Comparison of ENCODE assay signal across 8 cellular contexts in the genomic region with DNA sequence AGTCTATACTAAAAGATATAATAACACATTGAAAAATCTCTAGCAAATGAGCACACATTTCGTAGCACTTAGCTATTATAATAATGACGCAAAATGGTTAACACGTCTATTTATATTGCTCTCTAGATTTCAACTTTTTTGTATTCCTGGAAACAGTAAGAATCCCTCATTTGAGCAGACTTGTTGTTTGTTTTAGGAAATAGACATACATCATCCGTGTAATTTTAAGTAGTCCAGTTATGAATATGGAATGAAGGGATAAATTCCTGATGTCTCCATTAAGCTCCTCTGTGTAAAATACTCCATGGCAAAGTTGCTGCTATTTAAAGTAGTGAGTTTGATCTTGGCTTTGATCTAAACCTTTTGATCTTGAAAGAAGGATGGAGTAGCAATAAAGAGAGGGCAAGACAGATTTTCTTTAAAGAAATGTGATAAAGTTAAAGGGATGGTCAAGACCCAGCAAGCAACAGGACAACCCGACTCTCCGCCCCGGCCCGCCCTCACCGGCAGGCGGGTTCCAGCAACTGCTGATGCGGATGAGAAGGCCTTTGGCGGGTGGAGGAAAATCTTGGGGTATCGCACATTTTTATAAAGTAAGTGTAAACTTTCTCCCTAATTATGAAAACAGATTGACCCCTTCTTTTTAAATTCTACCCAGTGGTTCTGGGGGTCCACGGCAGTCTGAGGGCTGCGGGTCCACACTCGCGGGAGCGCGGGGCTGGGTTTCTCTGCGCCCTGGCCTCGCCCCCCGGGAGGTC.
A peak's percentile ranks its signal among the peaks of the same experiment; 100 is the strongest.
DNase-seq lines count a peak whose midpoint lies in the region; ATAC-seq, FAIRE-seq and TF ChIP-seq lines count a peak whose summit lies in the region.

No MANE protein-coding gene starts in this region.

- H3K9me3 Mint-ChIP-seq in Caco-2 (ENCODE audit: unreplicated experiment) (no peaks in the 10 kb centered on the region), astrocyte (ENCODE audit: unreplicated experiment) (no peaks in the 10 kb centered on the region)

- H3K4me1 Mint-ChIP-seq in Caco-2 (ENCODE audit: low read depth, unreplicated experiment) (peaks cover 36% of the 10 kb centered on the region), astrocyte (ENCODE audit: low read depth, unreplicated experiment) (peaks cover 32% of the 10 kb centered on the region)

- H3K27me3 Mint-ChIP-seq in Caco-2 (ENCODE audit: insufficient read depth, unreplicated experiment): no peaks in the 10 kb centered on the region
- no peaks in the 10 kb centered on the region for H3K27me3 Mint-ChIP-seq in astrocyte (ENCODE audit: low read depth, unreplicated experiment)

- H3K27me3 ChIP-seq in Caco-2 (replicated peaks; ENCODE audit: control insufficient read depth, insufficient read depth, low read length): no peaks in the 10 kb centered on the region
- no peaks in the 10 kb centered on the region for H3K27me3 ChIP-seq in astrocyte (ENCODE audit: insufficient read depth, low read length)
- H3K27me3 ChIP-seq in iPS DF 6.9 (ENCODE audit: control insufficient read depth, insufficient read depth, low read length): peaks cover 2% of the 10 kb centered on the region; the same call in 1 of the 2 replicates

- WGBS in iPS DF 6.9 (ENCODE audit: insufficient coverage, insufficient read length): no CpG with 5 or more reads among the region's 22 CpGs

- TSS peak; percentile 66 for BruUV-seq in Caco-2 (replicated peaks; lab: Mats Ljungman, UMichigan)

- H3K36me3 Mint-ChIP-seq in Caco-2 (ENCODE audit: insufficient read depth, unreplicated experiment): peaks cover 24% of the 10 kb centered on the region
- H3K36me3 Mint-ChIP-seq in astrocyte (ENCODE audit: low read depth, unreplicated experiment): peaks cover 8% of the 10 kb centered on the region

- peak in 1 of 2 experiments; percentile 74 for DNase-seq in Caco-2
- DNase-seq in NCI-H2227 treated with DMSO at 0.1 percent for 48 hours (lab: John Stamatoyannopoulos, UW): peak; percentile 22
- peak; percentile 52 for DNase-seq in astrocyte (ENCODE audit: low read depth)
- no peak for DNase-seq in iPS DF 6.9 (ENCODE audit: low read depth, low spot score)
- DNase-seq in retinal pigment epithelial cell (ENCODE audit: low read depth): no peak
- no peak for DNase-seq in effector CD4-positive, alpha-beta T cell

- H3K4me3 Mint-ChIP-seq in Caco-2 (ENCODE audit: unreplicated experiment): peak overlapping the region; percentile 81
- peak overlapping the region; percentile 83 for H3K4me3 Mint-ChIP-seq in astrocyte (ENCODE audit: unreplicated experiment)

- POLR2A ChIA-PET in Caco-2 (lab: Charles Lee): interaction anchor here (0.5 kb wide), 1 partner anchor 20 kb away, joined by 3 read pairs; no protein-coding TSS in a partner anchor

- intact Hi-C loops in Caco-2 (cut with micrococcal nuclease; ENCODE audit: unreplicated experiment): loop anchor here (1.0 kb wide), 1 partner anchor 221 kb away; no protein-coding TSS in a partner anchor

- H3K4me3 ChIP-seq in Caco-2 (ENCODE audit: low read depth, low read length): peak overlapping the region; percentile 86
- H3K4me3 ChIP-seq in astrocyte (ENCODE audit: insufficient read depth, low read depth, low read length): peak overlapping the region; percentile 74
- peak overlapping the region; percentile 87; the same call in 1 of the 2 replicates for H3K4me3 ChIP-seq in iPS DF 6.9 (ENCODE audit: low read length)
- H3K4me3 ChIP-seq in retinal pigment epithelial cell (ENCODE audit: low read length): peak overlapping the region; percentile 66

- peak overlapping the region; percentile 91 for H3K27ac ChIP-seq in astrocyte (ENCODE audit: low read depth, low read length)
- no peak overlapping the region for H3K27ac ChIP-seq in iPS DF 6.9 (ENCODE audit: low read length)

- H3K9ac ChIP-seq in astrocyte (ENCODE audit: low read length): peak overlapping the region; percentile 96

- TF ChIP-seq CTCF in Caco-2 (IDR thresholded peaks at IDR 0.05; ENCODE audit: insufficient read depth in 1 of 2, low read depth in 1 of 2, low read length in 1 of 2, severe bottlenecking in 1 of 2, unreplicated experiment in 1 of 2): peak in 1 of 2 experiments; percentile 13
- no peak for TF ChIP-seq CTCF in astrocyte (IDR thresholded peaks at IDR 0.05; ENCODE audit: insufficient read depth, low read depth, low read length)
- peak; percentile 14 for TF ChIP-seq CTCF in retinal pigment epithelial cell (conservative IDR thresholded peaks at IDR 0.05; ENCODE audit: low read depth, low read length)

- H3K4me2 ChIP-seq in astrocyte (ENCODE audit: low read length): peak overlapping the region; percentile 87

- H2AFZ ChIP-seq in astrocyte (ENCODE audit: low read depth, low read length): peak overlapping the region; percentile 30

- H3K9me3 ChIP-seq in Caco-2: no peaks in the 10 kb centered on the region
- H3K9me3 ChIP-seq in astrocyte (ENCODE audit: insufficient read depth, low read depth, low read length): no peaks in the 10 kb centered on the region
- no peaks in the 10 kb centered on the region for H3K9me3 ChIP-seq in iPS DF 6.9 (ENCODE audit: control insufficient read depth, insufficient read depth, low read length)

- H3K27ac Mint-ChIP-seq in Caco-2 (ENCODE audit: unreplicated experiment) (no peak overlapping the region), astrocyte (ENCODE audit: unreplicated experiment) (peak overlapping the region; percentile 44)

- FAIRE-seq in astrocyte (lab: Jason Lieb, UNC): no peak

- peaks cover 12% of the 10 kb centered on the region for H4K20me1 ChIP-seq in astrocyte (ENCODE audit: insufficient read depth, low read length)

- ATAC-seq in GM19463 (IDR thresholded peaks at IDR 0.05; ENCODE audit: unreplicated experiment): peak; percentile 27
- ATAC-seq in GM21360 (IDR thresholded peaks at IDR 0.05; ENCODE audit: unreplicated experiment): no peak

- H3K4me1 ChIP-seq in Caco-2 (peaks cover 40% of the 10 kb centered on the region), astrocyte (ENCODE audit: insufficient read depth, low read length) (peaks cover 22% of the 10 kb centered on the region), iPS DF 6.9 (ENCODE audit: control insufficient read depth, insufficient read depth, low read length) (no peaks in the 10 kb centered on the region)

- peaks cover 54% of the 10 kb centered on the region for H3K79me2 ChIP-seq in astrocyte (ENCODE audit: insufficient read depth, low read length)

- CTCF ChIA-PET in Caco-2 (lab: Charles Lee): interaction anchor here (0.6 kb wide), 1 partner anchor 146 kb away, joined by 5 read pairs; no protein-coding TSS in a partner anchor

- no peaks in the 10 kb centered on the region for H3K36me3 ChIP-seq in Caco-2 (ENCODE audit: control insufficient read depth, insufficient read depth, low read length)
- H3K36me3 ChIP-seq in astrocyte (ENCODE audit: insufficient read depth, low read length): peaks cover 13% of the 10 kb centered on the region
- H3K36me3 ChIP-seq in iPS DF 6.9 (ENCODE audit: control insufficient read depth, insufficient read depth, low read length): no peaks in the 10 kb centered on the region

Comparison
In these comparisons a context has a peak if more than half of its experiments do, and no peak if none do; other contexts are left out.
1. DNase-seq: peak in NCI-H2227 treated with DMSO at 0.1 percent for 48 hours (single experiment) and astrocyte (single experiment); none in iPS DF 6.9 (single experiment), retinal pigment epithelial cell (single experiment) and effector CD4-positive, alpha-beta T cell (single experiment).
2. Peak in every context shown above with its lines, with median percentiles within 50 percentile points of each other: H3K4me3 ChIP-seq.